Comparison of ENCODE assay signal across 17 cellular contexts in the genomic region with DNA sequence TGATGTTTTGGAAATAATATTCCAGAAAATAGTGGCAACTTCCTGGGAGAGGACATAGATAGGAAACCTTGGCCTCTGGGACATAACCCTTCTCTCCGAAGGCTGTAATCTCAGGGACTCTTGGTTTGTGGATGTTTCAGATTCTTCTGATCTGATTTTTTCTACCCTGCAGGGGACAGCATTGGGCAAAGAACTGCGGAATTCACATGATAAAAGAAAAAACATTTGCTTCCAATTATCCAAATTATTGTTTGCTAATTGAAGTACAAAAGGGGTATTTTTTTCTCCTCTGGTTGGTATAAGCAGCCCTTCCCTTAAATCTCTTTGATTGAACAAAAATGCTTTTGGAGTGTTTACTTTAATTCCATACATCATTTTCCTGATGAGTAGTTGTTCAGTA.
DNase-seq lines count a peak whose midpoint lies in the region; ATAC-seq and TF ChIP-seq lines count a peak whose summit lies in the region.
"Had no signal": no experiment of that assay in that cellular context is flagged by ENCODE, and none has a peak within 500 bp of the region (broad histone marks: within the 10 kb centered on the region; RNA-seq: fewer than 3 reads in every experiment).

No MANE protein-coding gene starts in this region.

- no peak overlapping the region for H3K27ac ChIP-seq in colonic mucosa
- no peak overlapping the region for H3K27ac ChIP-seq in dorsolateral prefrontal cortex
- H3K27ac ChIP-seq: breast epithelium, gastrocnemius medialis, Peyer's patch had no signal

- H3K36me3 Mint-ChIP-seq in HFFc6 (ENCODE audit: low read depth), result no peaks in the 10 kb centered on the region
- H3K36me3 Mint-ChIP-seq in natural killer cell treated with Interleukin-12 subunit alpha and Interleukin-12 subunit beta and Interleukin-15 and Interleukin-18, amount 100 ng/mL, for 72 hours, result no peaks in the 10 kb centered on the region
- H3K36me3 Mint-ChIP-seq: natural killer cell had no signal

- no peaks in the 10 kb centered on the region for H3K4me1 ChIP-seq in colonic mucosa
- H3K4me1 ChIP-seq: breast epithelium, gastrocnemius medialis, Peyer's patch had no signal

- no peak overlapping the region for H3K27ac Mint-ChIP-seq in HFFc6
- H3K27ac Mint-ChIP-seq in natural killer cell treated with Interleukin-12 subunit alpha and Interleukin-12 subunit beta and Interleukin-15 and Interleukin-18, amount 100 ng/mL, for 72 hours, result no peak overlapping the region
- H3K27ac Mint-ChIP-seq: activated B cell treated with CpG ODN at 0.5 μM for 24 hours, natural killer cell had no signal

- H3K9me3 Mint-ChIP-seq in HFFc6, result no peaks in the 10 kb centered on the region
- no peaks in the 10 kb centered on the region for H3K9me3 Mint-ChIP-seq in natural killer cell treated with Interleukin-12 subunit alpha and Interleukin-12 subunit beta and Interleukin-15 and Interleukin-18, amount 100 ng/mL, for 72 hours
- H3K9me3 Mint-ChIP-seq: activated B cell treated with CpG ODN at 0.5 μM for 24 hours, natural killer cell had no signal

- POLR2A ChIA-PET in AG04449 (lab: Yijun Ruan, JAX), result interaction anchor here (0.6 kb wide), 1 partner anchor 244 kb away, joined by 3 read pairs; no protein-coding TSS in a partner anchor

- no peaks in the 10 kb centered on the region for H3K36me3 ChIP-seq in colonic mucosa
- H3K36me3 ChIP-seq: breast epithelium, gastrocnemius medialis, Peyer's patch had no signal

- no peak overlapping the region for H3K4me3 ChIP-seq in AG04449 (ENCODE audit: low read depth, low read length)
- H3K4me3 ChIP-seq in colonic mucosa, result no peak overlapping the region
- H3K4me3 ChIP-seq in dorsolateral prefrontal cortex, result no peak overlapping the region
- H3K4me3 ChIP-seq: breast epithelium, gastrocnemius medialis, Peyer's patch had no signal

- peaks cover 25% of the 10 kb centered on the region for H3K27me3 Mint-ChIP-seq in HFFc6 (ENCODE audit: insufficient read depth)
- no peaks in the 10 kb centered on the region for H3K27me3 Mint-ChIP-seq in natural killer cell treated with Interleukin-12 subunit alpha and Interleukin-12 subunit beta and Interleukin-15 and Interleukin-18, amount 100 ng/mL, for 72 hours
- H3K27me3 Mint-ChIP-seq: activated B cell treated with CpG ODN at 0.5 μM for 24 hours had no signal

- DNase-seq in AG04449 (ENCODE audit: low read depth, low spot score), result no peak
- no peak for DNase-seq in HFFc6
- peak; percentile 25 for DNase-seq in iPS-NIHi7 (ENCODE audit: extremely low spot score)
- no peak for DNase-seq in natural killer cell treated with Interleukin-12 subunit alpha and Interleukin-12 subunit beta and Interleukin-15 and Interleukin-18, amount 100 ng/mL, for 72 hours (ENCODE audit: low spot score)
- no peak for DNase-seq in colonic mucosa
- no peak for DNase-seq in dorsolateral prefrontal cortex
- DNase-seq in NCI-H345 (lab: John Stamatoyannopoulos, UW), result no peak
- DNase-seq: activated B cell treated with CpG ODN at 0.5 μM for 24 hours; effector CD8-positive, alpha-beta T cell; gastrocnemius medialis; natural killer cell; NCI-H446 treated with DMSO at 0.1 percent for 48 hours; Peyer's patch; substantia nigra; T-helper 1 cell had no signal

- no peak overlapping the region for H3K9ac ChIP-seq in colonic mucosa (ENCODE audit: low read depth in 2 of 2, low read length in 2 of 2)

- ATAC-seq in SK-N-SH treated with all-trans-retinoic acid at 6 μM for 48 hours, result peak; percentile 49; the same call in 1 of the 3 replicates
- no peak for ATAC-seq in natural killer cell treated with Interleukin-12 subunit alpha and Interleukin-12 subunit beta and Interleukin-15 and Interleukin-18, amount 100 ng/mL, for 72 hours
- ATAC-seq: gastrocnemius medialis, natural killer cell had no signal

- peaks cover 11% of the 10 kb centered on the region; the same call in 1 of the 2 replicates for H3K4me1 Mint-ChIP-seq in HFFc6 (ENCODE audit: low read depth)
- H3K4me1 Mint-ChIP-seq in natural killer cell treated with Interleukin-12 subunit alpha and Interleukin-12 subunit beta and Interleukin-15 and Interleukin-18, amount 100 ng/mL, for 72 hours (ENCODE audit: low read depth in 2 of 2), result no peaks in the 10 kb centered on the region
- H3K4me1 Mint-ChIP-seq: activated B cell treated with CpG ODN at 0.5 μM for 24 hours, natural killer cell had no signal

- no peaks in the 10 kb centered on the region for H3K9me3 ChIP-seq in colonic mucosa
- H3K9me3 ChIP-seq: breast epithelium, gastrocnemius medialis, Peyer's patch had no signal

- no peak overlapping the region for H3K4me3 Mint-ChIP-seq in HFFc6
- H3K4me3 Mint-ChIP-seq in natural killer cell treated with Interleukin-12 subunit alpha and Interleukin-12 subunit beta and Interleukin-15 and Interleukin-18, amount 100 ng/mL, for 72 hours, result no peak overlapping the region
- H3K4me3 Mint-ChIP-seq: activated B cell treated with CpG ODN at 0.5 μM for 24 hours, natural killer cell had no signal

- H3K27me3 ChIP-seq in colonic mucosa (no peaks in the 10 kb centered on the region), dorsolateral prefrontal cortex (peaks cover 0 to 32% (median 4%) of the 10 kb centered on the region in 45 donors)
- H3K27me3 ChIP-seq: breast epithelium, gastrocnemius medialis, Peyer's patch had no signal

- intact Hi-C loops in colonic mucosa (cut with DNase I) (no loop called here), dorsolateral prefrontal cortex (cut with DNase I) (no loop called here)

- CTCF ChIA-PET in AG04449 (lab: Yijun Ruan, JAX), result interaction anchor here (0.8 to 1.3 kb wide), 3 partner anchors 10 to 16 kb away, joined by 3 to 4 read pairs (median 3); no protein-coding TSS in a partner anchor

- TF ChIP-seq CTCF in AG04449 (IDR thresholded peaks at IDR 0.05; ENCODE audit: insufficient read depth, low read length, missing control alignments), result peak; percentile 9
- TF ChIP-seq CTCF in HFFc6 (IDR thresholded peaks at IDR 0.05), result peak; percentile 53
- no peak for TF ChIP-seq CTCF in colonic mucosa (IDR thresholded peaks at IDR 0.05)
- peak in 1 of 56 donors; percentile 18 for TF ChIP-seq CTCF in dorsolateral prefrontal cortex (IDR thresholded peaks at IDR 0.05 in 54 of 56, conservative IDR thresholded peaks at IDR 0.05 in 2 of 56; ENCODE audit: low read depth in 1 of 56, partially characterized antibody in 56 of 56)

TF ChIP-seq in SK-N-SH treated with all-trans-retinoic acid at 6 μM for 48 hours, 23 proteins besides CTCF, POLR2A, EP300 and RAD21:
- TF ChIP-seq ISL1 (CRISPR knock-in tag; IDR thresholded peaks at IDR 0.05) (peak; percentile 17; the same call in 1 of the 2 replicates), TCF4 (CRISPR knock-in tag; IDR thresholded peaks at IDR 0.05; ENCODE audit: borderline replicate concordance) (peak; percentile 67), SNAI2 (CRISPR knock-in tag; IDR thresholded peaks at IDR 0.05) (no peak), ZC3H10 (CRISPR knock-in tag; IDR thresholded peaks at IDR 0.05) (no peak), OSR1 (CRISPR knock-in tag; IDR thresholded peaks at IDR 0.05) (no peak)
